ENCODE assay signal across 1 cellular context in the genomic region with DNA sequence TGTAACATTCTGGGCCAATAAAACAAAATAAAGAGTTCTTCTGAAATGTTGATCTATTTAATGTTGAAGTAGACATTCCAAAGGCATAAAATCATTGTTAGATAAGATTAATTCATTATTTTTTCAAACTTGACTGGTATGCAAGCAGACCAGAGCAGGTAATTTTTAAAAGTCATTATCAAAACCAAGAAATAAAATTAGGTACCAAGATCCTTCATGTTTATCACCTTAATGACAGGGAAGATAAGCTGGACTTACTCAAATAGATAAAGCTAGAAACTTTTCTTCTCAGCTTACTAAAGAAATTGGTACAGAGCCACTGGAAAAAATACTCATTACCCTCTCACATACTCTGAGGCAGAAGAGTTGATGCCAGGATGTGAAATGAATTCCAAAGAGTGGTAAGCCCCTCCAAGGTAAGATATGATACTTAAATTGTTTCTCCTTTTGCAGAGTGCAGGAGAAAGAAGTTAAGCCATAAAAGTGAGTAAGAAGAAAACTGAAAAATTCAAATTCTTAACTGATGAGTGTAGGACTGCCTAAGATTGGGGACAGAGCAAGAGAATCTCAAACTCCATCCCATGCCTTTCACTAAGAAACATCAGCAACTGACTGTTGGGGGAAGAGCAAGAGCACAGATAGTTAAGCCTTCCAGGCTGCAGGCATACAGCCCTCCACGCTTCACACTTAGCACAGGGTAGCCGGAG.
TF ChIP-seq lines count a peak whose summit lies in the region.

No MANE protein-coding gene starts in this region.

TF ChIP-seq in SK-N-SH, 30 proteins besides CTCF, POLR2A, EP300 and RAD21 (continued from another document):
- TF ChIP-seq, protein P1, sequence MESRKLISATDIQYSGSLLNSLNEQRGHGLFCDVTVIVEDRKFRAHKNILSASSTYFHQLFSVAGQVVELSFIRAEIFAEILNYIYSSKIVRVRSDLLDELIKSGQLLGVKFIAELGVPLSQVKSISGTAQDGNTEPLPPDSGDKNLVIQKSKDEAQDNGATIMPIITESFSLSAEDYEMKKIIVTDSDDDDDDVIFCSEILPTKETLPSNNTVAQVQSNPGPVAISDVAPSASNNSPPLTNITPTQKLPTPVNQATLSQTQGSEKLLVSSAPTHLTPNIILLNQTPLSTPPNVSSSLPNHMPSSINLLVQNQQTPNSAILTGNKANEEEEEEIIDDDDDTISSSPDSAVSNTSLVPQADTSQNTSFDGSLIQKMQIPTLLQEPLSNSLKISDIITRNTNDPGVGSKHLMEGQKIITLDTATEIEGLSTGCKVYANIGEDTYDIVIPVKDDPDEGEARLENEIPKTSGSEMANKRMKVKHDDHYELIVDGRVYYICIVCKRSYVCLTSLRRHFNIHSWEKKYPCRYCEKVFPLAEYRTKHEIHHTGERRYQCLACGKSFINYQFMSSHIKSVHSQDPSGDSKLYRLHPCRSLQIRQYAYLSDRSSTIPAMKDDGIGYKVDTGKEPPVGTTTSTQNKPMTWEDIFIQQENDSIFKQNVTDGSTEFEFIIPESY (IDR thresholded peaks at IDR 0.05; ENCODE audit: borderline replicate concordance, low read depth): no peak
- TF ChIP-seq, protein P2, sequence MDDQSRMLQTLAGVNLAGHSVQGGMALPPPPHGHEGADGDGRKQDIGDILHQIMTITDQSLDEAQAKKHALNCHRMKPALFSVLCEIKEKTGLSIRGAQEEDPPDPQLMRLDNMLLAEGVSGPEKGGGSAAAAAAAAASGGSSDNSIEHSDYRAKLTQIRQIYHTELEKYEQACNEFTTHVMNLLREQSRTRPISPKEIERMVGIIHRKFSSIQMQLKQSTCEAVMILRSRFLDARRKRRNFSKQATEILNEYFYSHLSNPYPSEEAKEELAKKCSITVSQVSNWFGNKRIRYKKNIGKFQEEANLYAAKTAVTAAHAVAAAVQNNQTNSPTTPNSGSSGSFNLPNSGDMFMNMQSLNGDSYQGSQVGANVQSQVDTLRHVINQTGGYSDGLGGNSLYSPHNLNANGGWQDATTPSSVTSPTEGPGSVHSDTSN (IDR thresholded peaks at IDR 0.05): peak; percentile 36; the same call in 1 of the 2 replicates
- TF ChIP-seq RXRA (IDR thresholded peaks at IDR 0.05; ENCODE audit: borderline replicate concordance, low read depth): no peak
- TF ChIP-seq, protein P3, sequence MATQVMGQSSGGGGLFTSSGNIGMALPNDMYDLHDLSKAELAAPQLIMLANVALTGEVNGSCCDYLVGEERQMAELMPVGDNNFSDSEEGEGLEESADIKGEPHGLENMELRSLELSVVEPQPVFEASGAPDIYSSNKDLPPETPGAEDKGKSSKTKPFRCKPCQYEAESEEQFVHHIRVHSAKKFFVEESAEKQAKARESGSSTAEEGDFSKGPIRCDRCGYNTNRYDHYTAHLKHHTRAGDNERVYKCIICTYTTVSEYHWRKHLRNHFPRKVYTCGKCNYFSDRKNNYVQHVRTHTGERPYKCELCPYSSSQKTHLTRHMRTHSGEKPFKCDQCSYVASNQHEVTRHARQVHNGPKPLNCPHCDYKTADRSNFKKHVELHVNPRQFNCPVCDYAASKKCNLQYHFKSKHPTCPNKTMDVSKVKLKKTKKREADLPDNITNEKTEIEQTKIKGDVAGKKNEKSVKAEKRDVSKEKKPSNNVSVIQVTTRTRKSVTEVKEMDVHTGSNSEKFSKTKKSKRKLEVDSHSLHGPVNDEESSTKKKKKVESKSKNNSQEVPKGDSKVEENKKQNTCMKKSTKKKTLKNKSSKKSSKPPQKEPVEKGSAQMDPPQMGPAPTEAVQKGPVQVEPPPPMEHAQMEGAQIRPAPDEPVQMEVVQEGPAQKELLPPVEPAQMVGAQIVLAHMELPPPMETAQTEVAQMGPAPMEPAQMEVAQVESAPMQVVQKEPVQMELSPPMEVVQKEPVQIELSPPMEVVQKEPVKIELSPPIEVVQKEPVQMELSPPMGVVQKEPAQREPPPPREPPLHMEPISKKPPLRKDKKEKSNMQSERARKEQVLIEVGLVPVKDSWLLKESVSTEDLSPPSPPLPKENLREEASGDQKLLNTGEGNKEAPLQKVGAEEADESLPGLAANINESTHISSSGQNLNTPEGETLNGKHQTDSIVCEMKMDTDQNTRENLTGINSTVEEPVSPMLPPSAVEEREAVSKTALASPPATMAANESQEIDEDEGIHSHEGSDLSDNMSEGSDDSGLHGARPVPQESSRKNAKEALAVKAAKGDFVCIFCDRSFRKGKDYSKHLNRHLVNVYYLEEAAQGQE (IDR thresholded peaks at IDR 0.05; ENCODE audit: low read depth, low read length): no peak
- no peak for TF ChIP-seq MEF2A (IDR thresholded peaks at IDR 0.05; ENCODE audit: borderline replicate concordance, low read depth)
- TF ChIP-seq EZH2phosphoT487 (IDR thresholded peaks at IDR 0.05; ENCODE audit: borderline replicate concordance, low read depth): no peak
